2 cellular contexts compared by ENCODE assay signal in the genomic region with DNA sequence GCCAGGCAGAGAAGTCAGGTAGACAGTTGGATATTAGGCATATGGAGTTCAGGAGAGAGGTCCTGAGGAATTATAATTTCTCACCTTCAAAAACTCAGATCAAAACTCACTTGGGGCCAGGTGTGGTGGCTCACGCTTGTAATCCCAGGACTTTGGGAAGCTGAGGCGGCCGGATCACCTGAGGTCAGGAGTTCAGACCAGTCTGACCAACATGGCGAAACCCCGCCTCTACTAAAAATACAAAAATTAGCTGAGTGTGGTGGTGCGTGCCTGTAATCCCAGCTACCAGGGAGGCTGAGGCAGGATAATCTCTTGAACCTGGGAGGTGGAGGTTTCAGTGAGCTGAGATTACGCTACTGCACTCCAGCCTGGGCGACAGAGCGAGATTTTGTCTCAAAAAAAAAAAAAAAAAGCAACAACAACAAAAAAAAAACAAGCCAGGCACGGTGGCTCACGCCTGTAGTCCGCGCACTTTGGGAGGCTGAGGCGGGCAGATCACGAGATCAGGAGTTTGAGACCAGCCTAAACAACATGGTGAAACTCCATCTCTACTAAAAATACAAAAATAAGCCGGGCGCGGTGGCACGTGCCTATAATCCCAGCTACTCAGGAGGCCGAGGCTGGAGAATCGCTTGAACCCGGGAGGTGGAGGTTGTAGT. TPM values are rescaled to one million over a fixed set of nuclear protein-coding genes. Genes with fewer than 3 reads are reported as not detected.
"Had no signal": no experiment of that assay in that cellular context is flagged by ENCODE, and none has a peak within 500 bp of the region (broad histone marks: within the 10 kb centered on the region; RNA-seq: fewer than 3 reads in every experiment).

No MANE protein-coding gene starts in this region.

RNA-seq across cellular contexts. Expression of a gene that starts 22.8 kb away (rescaled TPM):
- total RNA-seq: foreskin keratinocyte had no signal
- polyA plus RNA-seq: cardiac muscle cell had no signal
